In the genomic region with DNA sequence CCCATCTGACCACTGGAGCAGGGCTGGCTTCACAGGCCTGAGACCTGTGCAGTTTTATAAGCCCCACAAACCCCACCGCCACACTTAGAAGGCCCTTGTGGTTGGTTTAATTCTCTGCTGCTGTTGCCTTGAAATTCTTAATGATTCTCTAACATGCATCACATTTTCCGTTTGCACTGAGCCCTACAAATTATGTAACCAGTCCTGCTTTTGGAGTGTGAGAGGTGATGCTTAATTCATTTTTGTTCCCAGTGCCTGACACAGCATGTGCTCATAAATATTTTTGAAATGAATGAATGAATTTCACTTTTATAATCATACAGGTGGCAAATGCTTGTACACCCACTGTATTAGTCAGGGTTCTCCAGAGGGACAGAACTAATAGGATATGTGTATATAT, we compare ENCODE assay signal across 1 cellular context.
TF ChIP-seq lines count a peak whose summit lies in the region.

No MANE protein-coding gene starts in this region.

TF ChIP-seq in IMR-90, 13 proteins besides CTCF, POLR2A, EP300 and RAD21:
- TF ChIP-seq, protein P1, sequence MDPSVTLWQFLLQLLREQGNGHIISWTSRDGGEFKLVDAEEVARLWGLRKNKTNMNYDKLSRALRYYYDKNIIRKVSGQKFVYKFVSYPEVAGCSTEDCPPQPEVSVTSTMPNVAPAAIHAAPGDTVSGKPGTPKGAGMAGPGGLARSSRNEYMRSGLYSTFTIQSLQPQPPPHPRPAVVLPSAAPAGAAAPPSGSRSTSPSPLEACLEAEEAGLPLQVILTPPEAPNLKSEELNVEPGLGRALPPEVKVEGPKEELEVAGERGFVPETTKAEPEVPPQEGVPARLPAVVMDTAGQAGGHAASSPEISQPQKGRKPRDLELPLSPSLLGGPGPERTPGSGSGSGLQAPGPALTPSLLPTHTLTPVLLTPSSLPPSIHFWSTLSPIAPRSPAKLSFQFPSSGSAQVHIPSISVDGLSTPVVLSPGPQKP (IDR thresholded peaks at IDR 0.05; ENCODE audit: borderline replicate concordance, low read depth, low read length), result no peak
- TF ChIP-seq CEBPB (IDR thresholded peaks at IDR 0.05; ENCODE audit: low read depth, low read length) (no peak), MAZ (IDR thresholded peaks at IDR 0.05; ENCODE audit: borderline replicate concordance, low read depth, low read length) (no peak), MXI1 (IDR thresholded peaks at IDR 0.05; ENCODE audit: borderline replicate concordance, low read depth, low read length) (no peak), RCOR1 (IDR thresholded peaks at IDR 0.05; ENCODE audit: insufficient replicate concordance, low read length) (no peak), FOS (IDR thresholded peaks at IDR 0.05; ENCODE audit: low read depth, low read length) (no peak), MAFK (IDR thresholded peaks at IDR 0.05; ENCODE audit: low read depth, low read length) (no peak), BHLHE40 (IDR thresholded peaks at IDR 0.05; ENCODE audit: low read depth, low read length) (no peak), CHD1 (IDR thresholded peaks at IDR 0.05; ENCODE audit: low read depth, low read length) (no peak), SMC3 (IDR thresholded peaks at IDR 0.05; ENCODE audit: low read depth, low read length) (no peak), RFX5 (IDR thresholded peaks at IDR 0.05; ENCODE audit: low read depth, low read length) (no peak), NFE2L2 (IDR thresholded peaks at IDR 0.05; ENCODE audit: low read depth, low read length) (no peak)
- TF ChIP-seq, protein P2, sequence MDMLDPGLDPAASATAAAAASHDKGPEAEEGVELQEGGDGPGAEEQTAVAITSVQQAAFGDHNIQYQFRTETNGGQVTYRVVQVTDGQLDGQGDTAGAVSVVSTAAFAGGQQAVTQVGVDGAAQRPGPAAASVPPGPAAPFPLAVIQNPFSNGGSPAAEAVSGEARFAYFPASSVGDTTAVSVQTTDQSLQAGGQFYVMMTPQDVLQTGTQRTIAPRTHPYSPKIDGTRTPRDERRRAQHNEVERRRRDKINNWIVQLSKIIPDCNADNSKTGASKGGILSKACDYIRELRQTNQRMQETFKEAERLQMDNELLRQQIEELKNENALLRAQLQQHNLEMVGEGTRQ (IDR thresholded peaks at IDR 0.05; ENCODE audit: low read depth, low read length), result no peak
